ENCODE assay signal across 15 cellular contexts in genomic region chr5:151186538-151186937, GRCh38. TPM values are rescaled to one million over a fixed set of nuclear protein-coding genes. Genes with fewer than 3 reads are reported as not detected.
DNase-seq lines count a peak whose midpoint lies in the region; ATAC-seq lines count a peak whose summit lies in the region.
"Had no signal": no experiment of that assay in that cellular context is flagged by ENCODE, and none has a peak within 500 bp of the region (broad histone marks: within the 10 kb centered on the region; RNA-seq: fewer than 3 reads in every experiment).

No MANE protein-coding gene starts in this region.

- H3K9me3 Mint-ChIP-seq in activated naive CD4-positive, alpha-beta T cell treated with anti-CD3 and anti-CD28 coated beads, Interleukin-2, amount 50 U/mL, for 72 hours, result peaks cover 16 to 24% of the 10 kb centered on the region in 2 donors
- no peaks in the 10 kb centered on the region for H3K9me3 Mint-ChIP-seq in effector memory CD8-positive, alpha-beta T cell
- peaks cover 15% of the 10 kb centered on the region for H3K9me3 Mint-ChIP-seq in natural killer cell treated with Interleukin-12 subunit alpha and Interleukin-12 subunit beta and Interleukin-15 and Interleukin-18, amount 100 ng/mL, for 72 hours

- H3K9me2 ChIP-seq in Karpas-422 (replicated peaks; ENCODE audit: insufficient read depth, low read length), result no peaks in the 10 kb centered on the region

- H3K4me3 Mint-ChIP-seq in effector memory CD8-positive, alpha-beta T cell, result no peak overlapping the region
- H3K4me3 Mint-ChIP-seq in natural killer cell treated with Interleukin-12 subunit alpha and Interleukin-12 subunit beta and Interleukin-15 and Interleukin-18, amount 100 ng/mL, for 72 hours, result no peak overlapping the region

- DNase-seq in activated naive CD4-positive, alpha-beta T cell treated with anti-CD3 and anti-CD28 coated beads, Interleukin-2, amount 50 U/mL, for 72 hours (ENCODE audit: low spot score in 2 of 2), result no peak
- DNase-seq in activated naive CD4-positive, alpha-beta T cell treated with anti-CD3 and anti-CD28 coated beads, Interleukin-2, amount 50 U/mL, for 16 hours, result no peak
- DNase-seq in Karpas-422 (no peak), T1000 (lab: John Stamatoyannopoulos, UW) (no peak), putamen (ENCODE audit: low spot score) (no peak)
- DNase-seq in effector memory CD8-positive, alpha-beta T cell, result no peak
- DNase-seq in natural killer cell treated with Interleukin-12 subunit alpha and Interleukin-12 subunit beta and Interleukin-15 and Interleukin-18, amount 100 ng/mL, for 72 hours (ENCODE audit: low spot score), result no peak
- DNase-seq: EL, NCI-H1436 treated with DMSO at 0.1 percent for 48 hours, NCI-H2081, NCI-H748 treated with DMSO at 0.1 percent for 48 hours had no signal

- H3K9me3 ChIP-seq in Karpas-422 (ENCODE audit: low read length), result peaks cover 17% of the 10 kb centered on the region
- H3K9me3 ChIP-seq: Caco-2 had no signal

- H3K27ac Mint-ChIP-seq in activated naive CD4-positive, alpha-beta T cell treated with anti-CD3 and anti-CD28 coated beads, Interleukin-2, amount 50 U/mL, for 72 hours, result peak overlapping the region; percentile 16 to 36
- H3K27ac Mint-ChIP-seq in effector memory CD8-positive, alpha-beta T cell, result peak overlapping the region; percentile 36 to 67
- peak overlapping the region; percentile 1 to 10 for H3K27ac Mint-ChIP-seq in natural killer cell treated with Interleukin-12 subunit alpha and Interleukin-12 subunit beta and Interleukin-15 and Interleukin-18, amount 100 ng/mL, for 72 hours

- no peak overlapping the region for H3K4me3 ChIP-seq in Karpas-422 (ENCODE audit: low read length)
- H3K4me3 ChIP-seq: BLaER1 treated with 17β-estradiol and CSF1 and Interleukin-3, amounts not matched to agents 10 nM and 100 nM; K562 had no signal

- H3K27ac ChIP-seq in Karpas-422 (ENCODE audit: low read length), result peak overlapping the region; percentile 26; the same call in 1 of the 2 replicates
- H3K27ac ChIP-seq: BLaER1 treated with 17β-estradiol and CSF1 and Interleukin-3, amounts not matched to agents 10 nM and 100 nM had no signal

- ATAC-seq in activated naive CD4-positive, alpha-beta T cell treated with anti-CD3 and anti-CD28 coated beads, Interleukin-2, amount 50 U/mL, for 72 hours, result no peak
- no peak for ATAC-seq in effector memory CD8-positive, alpha-beta T cell (replicated peaks)
- no peak for ATAC-seq in natural killer cell treated with Interleukin-12 subunit alpha and Interleukin-12 subunit beta and Interleukin-15 and Interleukin-18, amount 100 ng/mL, for 72 hours
- no peak for ATAC-seq in GM19467 (IDR thresholded peaks at IDR 0.05; ENCODE audit: unreplicated experiment)
- ATAC-seq: K562 had no signal

- peaks cover 31 to 35% of the 10 kb centered on the region in 2 donors for H3K36me3 Mint-ChIP-seq in activated naive CD4-positive, alpha-beta T cell treated with anti-CD3 and anti-CD28 coated beads, Interleukin-2, amount 50 U/mL, for 72 hours
- peaks cover 71% of the 10 kb centered on the region for H3K36me3 Mint-ChIP-seq in effector memory CD8-positive, alpha-beta T cell (ENCODE audit: insufficient read depth)
- H3K36me3 Mint-ChIP-seq in natural killer cell treated with Interleukin-12 subunit alpha and Interleukin-12 subunit beta and Interleukin-15 and Interleukin-18, amount 100 ng/mL, for 72 hours, result peaks cover 33% of the 10 kb centered on the region

- peaks cover 33% of the 10 kb centered on the region for H3K79me2 ChIP-seq in Karpas-422 (ENCODE audit: low read length)

- no peak overlapping the region for H3K9ac ChIP-seq in Karpas-422 (ENCODE audit: low read length)
- H3K9ac ChIP-seq: BLaER1 treated with 17β-estradiol and CSF1 and Interleukin-3, amounts not matched to agents 10 nM and 100 nM had no signal

- H3K27me3 Mint-ChIP-seq in effector memory CD8-positive, alpha-beta T cell, result no peaks in the 10 kb centered on the region
- no peaks in the 10 kb centered on the region for H3K27me3 Mint-ChIP-seq in natural killer cell treated with Interleukin-12 subunit alpha and Interleukin-12 subunit beta and Interleukin-15 and Interleukin-18, amount 100 ng/mL, for 72 hours

- H3K4me1 ChIP-seq in Karpas-422 (ENCODE audit: low read length), result peaks cover 37% of the 10 kb centered on the region
- H3K4me1 ChIP-seq: Caco-2 had no signal

- H3K36me3 ChIP-seq in Karpas-422 (ENCODE audit: insufficient read depth, low read length), result peaks cover 76% of the 10 kb centered on the region

- H4K20me1 ChIP-seq in Karpas-422 (ENCODE audit: insufficient read depth, low read depth, low read length), result no peaks in the 10 kb centered on the region

- H3K4me2 ChIP-seq in Karpas-422 (ENCODE audit: low read depth, low read length, poor library complexity, severe bottlenecking), result no peak overlapping the region
- H3K4me2 ChIP-seq: BLaER1 treated with 17β-estradiol and CSF1 and Interleukin-3, amounts not matched to agents 10 nM and 100 nM had no signal

- peaks cover 10 to 26% of the 10 kb centered on the region in 2 donors for H3K4me1 Mint-ChIP-seq in effector memory CD8-positive, alpha-beta T cell (ENCODE audit: low read depth in 2 of 2)
- H3K4me1 Mint-ChIP-seq in natural killer cell treated with Interleukin-12 subunit alpha and Interleukin-12 subunit beta and Interleukin-15 and Interleukin-18, amount 100 ng/mL, for 72 hours (ENCODE audit: low read depth in 2 of 2), result peaks cover 27 to 40% of the 10 kb centered on the region in 2 donors

- no peak overlapping the region for H2AFZ ChIP-seq in Karpas-422 (ENCODE audit: low read length)

- no peaks in the 10 kb centered on the region for H3K27me3 ChIP-seq in Karpas-422 (ENCODE audit: low read length)
- H3K27me3 ChIP-seq: BLaER1 treated with 17β-estradiol and CSF1 and Interleukin-3, amounts not matched to agents 10 nM and 100 nM had no signal

RNA-seq across cellular contexts. Expression of gene ANXA6, which starts 29.0 kb away (rescaled TPM):
- 100 to 1,000 TPM; 282 to 356 TPM for total RNA-seq in activated naive CD4-positive, alpha-beta T cell treated with anti-CD3 and anti-CD28 coated beads, Interleukin-2, amount 50 U/mL, for 72 hours
- 277 and 387 TPM in 2 replicates for total RNA-seq in Karpas-422 (2014; rRNA removed; shearing (Covaris generic); ENCODE audit: low replicate concordance)
- 100 to 1,000 TPM; 271 to 398 TPM for total RNA-seq in natural killer cell treated with Interleukin-12 subunit alpha and Interleukin-12 subunit beta and Interleukin-15 and Interleukin-18, amount 100 ng/mL, for 72 hours

RNA-seq across cellular contexts. Expression of gene CCDC69, which starts 37.4 kb away (rescaled TPM):
- total RNA-seq in activated naive CD4-positive, alpha-beta T cell treated with anti-CD3 and anti-CD28 coated beads, Interleukin-2, amount 50 U/mL, for 72 hours, result 10 to 100 TPM; 21.0 to 23.8 TPM
- total RNA-seq in Karpas-422 (2014; rRNA removed; shearing (Covaris generic); ENCODE audit: low replicate concordance), result 241 and 291 TPM in 2 replicates
- total RNA-seq in natural killer cell treated with Interleukin-12 subunit alpha and Interleukin-12 subunit beta and Interleukin-15 and Interleukin-18, amount 100 ng/mL, for 72 hours, result 10 to 100 TPM; 59.6 to 98.5 TPM
